In the genomic region with DNA sequence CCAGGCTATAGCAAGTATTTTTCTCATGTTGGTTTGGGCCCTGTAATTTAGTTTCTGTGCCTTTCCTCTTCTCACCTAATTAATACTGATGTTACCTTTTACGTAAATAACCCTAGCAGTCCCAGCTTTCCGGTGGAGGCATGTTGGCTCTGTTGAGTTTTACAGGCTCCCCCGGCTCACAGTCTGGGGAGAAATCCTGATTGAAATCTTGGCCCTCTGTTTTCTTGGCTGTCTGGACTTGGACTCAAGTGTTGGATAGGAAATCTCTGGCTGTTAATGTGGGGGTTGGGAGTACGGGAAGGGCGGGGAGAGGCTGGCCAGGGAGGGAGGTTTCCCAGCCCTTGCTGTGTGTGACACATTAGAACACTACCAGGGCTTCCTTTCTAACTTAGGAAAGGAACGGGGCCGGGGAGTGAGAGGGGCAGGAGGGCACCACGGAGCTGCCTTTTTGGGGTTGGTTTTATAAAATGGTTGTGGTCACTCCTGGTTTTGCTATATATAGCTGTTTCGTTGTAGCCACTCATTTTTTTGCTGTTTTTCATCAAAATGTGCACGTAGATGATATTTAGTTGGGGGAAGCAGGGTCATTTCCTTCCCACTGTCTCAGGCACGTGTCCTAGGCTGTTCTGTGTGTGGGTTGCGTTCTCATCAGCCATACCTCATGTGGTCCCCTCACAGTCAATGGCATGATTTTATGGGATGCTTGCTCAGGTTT, we compare ENCODE assay signal across 8 cellular contexts. TPM values are rescaled to one million over a fixed set of nuclear protein-coding genes. Genes with fewer than 3 reads are reported as not detected.
DNase-seq lines count a peak whose midpoint lies in the region; ATAC-seq, FAIRE-seq and TF ChIP-seq lines count a peak whose summit lies in the region.

No MANE protein-coding gene starts in this region.

- DNase-seq in astrocyte (ENCODE audit: low read depth) (peak; percentile 87), kidney glomerular epithelial cell (lab: John Stamatoyannopoulos, UW) (peak; percentile 38), thoracic aorta (ENCODE audit: low spot score) (peak; percentile 64), NCI-H2171 (lab: John Stamatoyannopoulos, UW) (no peak), D721Med (ENCODE audit: insufficient read length, low spot score) (no peak), NCI-H1930 (lab: John Stamatoyannopoulos, UW) (no peak)

- peaks cover 93% of the 10 kb centered on the region for H3K79me2 ChIP-seq in astrocyte (ENCODE audit: insufficient read depth, low read length)

- peak; percentile 40 for ATAC-seq in GM18498 (IDR thresholded peaks at IDR 0.05; ENCODE audit: unreplicated experiment)
- peak; percentile 37 for ATAC-seq in HG03354 (IDR thresholded peaks at IDR 0.05; ENCODE audit: poor library complexity, severe bottlenecking, unreplicated experiment)
- peak; percentile 67 for ATAC-seq in thoracic aorta (ENCODE audit: insufficient number of reproducible peaks, low FRiP score, low read depth)

- H3K9me3 Mint-ChIP-seq in astrocyte (ENCODE audit: unreplicated experiment) = no peaks in the 10 kb centered on the region

- FAIRE-seq in astrocyte (lab: Jason Lieb, UNC) (no peak), D721Med (lab: Jason Lieb, UNC) (no peak)

- H3K27ac ChIP-seq in astrocyte (ENCODE audit: low read depth, low read length) (peak overlapping the region; percentile 99), thoracic aorta (peak overlapping the region; percentile 37 to 72)

- peaks cover 3% of the 10 kb centered on the region for H3K36me3 ChIP-seq in astrocyte (ENCODE audit: insufficient read depth, low read length)
- no peaks in the 10 kb centered on the region for H3K36me3 ChIP-seq in thoracic aorta

- H3K4me2 ChIP-seq in astrocyte (ENCODE audit: low read length) = peak overlapping the region; percentile 86

- H2AFZ ChIP-seq in astrocyte (ENCODE audit: low read depth, low read length) = no peak overlapping the region

- H3K27ac Mint-ChIP-seq in astrocyte (ENCODE audit: unreplicated experiment) = peak overlapping the region; percentile 97

- no peaks in the 10 kb centered on the region for H3K27me3 Mint-ChIP-seq in astrocyte (ENCODE audit: low read depth, unreplicated experiment)

- peak overlapping the region; percentile 18 for H3K4me3 ChIP-seq in astrocyte (ENCODE audit: insufficient read depth, low read depth, low read length)
- H3K4me3 ChIP-seq in thoracic aorta = peak overlapping the region; percentile 61

- H3K4me3 Mint-ChIP-seq in astrocyte (ENCODE audit: unreplicated experiment) = peak overlapping the region; percentile 80

- no peaks in the 10 kb centered on the region for H3K36me3 Mint-ChIP-seq in astrocyte (ENCODE audit: low read depth, unreplicated experiment)

- H3K4me1 Mint-ChIP-seq in astrocyte (ENCODE audit: low read depth, unreplicated experiment) = peaks cover 61% of the 10 kb centered on the region

- H4K20me1 ChIP-seq in astrocyte (ENCODE audit: insufficient read depth, low read length) = peaks cover 66% of the 10 kb centered on the region

- peak overlapping the region; percentile 92 for H3K9ac ChIP-seq in astrocyte (ENCODE audit: low read length)

- H3K4me1 ChIP-seq in astrocyte (ENCODE audit: insufficient read depth, low read length) = peaks cover 69% of the 10 kb centered on the region
- H3K4me1 ChIP-seq in thoracic aorta (ENCODE audit: control insufficient read depth in 1 of 2, low read depth in 2 of 2) = peaks cover 40 to 79% of the 10 kb centered on the region in 2 donors

- H3K9me3 ChIP-seq in astrocyte (ENCODE audit: insufficient read depth, low read depth, low read length) = no peaks in the 10 kb centered on the region
- no peaks in the 10 kb centered on the region for H3K9me3 ChIP-seq in thoracic aorta

- TF ChIP-seq CTCF in astrocyte (IDR thresholded peaks at IDR 0.05; ENCODE audit: insufficient read depth, low read depth, low read length) (no peak), thoracic aorta (IDR thresholded peaks at IDR 0.05) (no peak), D721Med (IDR thresholded peaks at IDR 0.05; ENCODE audit: insufficient read depth, missing control alignments) (no peak)

- H3K27me3 ChIP-seq in astrocyte (ENCODE audit: insufficient read depth, low read length) (no peaks in the 10 kb centered on the region), thoracic aorta (replicated peaks; ENCODE audit: insufficient read depth) (no peaks in the 10 kb centered on the region)

RNA-seq across cellular contexts. Expression of a gene that starts 10.9 kb away (rescaled TPM):
- 291 and 347 TPM in 2 replicates for total RNA-seq in astrocyte
- 100 to 1,000 TPM; 219 to 300 TPM for total RNA-seq in thoracic aorta

Comparison
In these comparisons a context has a peak if more than half of its experiments do, and no peak if none do; other contexts are left out.
1. DNase-seq: peak in astrocyte (single experiment), kidney glomerular epithelial cell (single experiment) and thoracic aorta (single experiment); none in NCI-H2171 (single experiment), D721Med (single experiment) and NCI-H1930 (0 of 2).
2. Peak in every context shown above with its lines, with median percentiles within 50 percentile points of each other: ATAC-seq.